Comparison of ENCODE assay signal across 8 cellular contexts in the genomic region with DNA sequence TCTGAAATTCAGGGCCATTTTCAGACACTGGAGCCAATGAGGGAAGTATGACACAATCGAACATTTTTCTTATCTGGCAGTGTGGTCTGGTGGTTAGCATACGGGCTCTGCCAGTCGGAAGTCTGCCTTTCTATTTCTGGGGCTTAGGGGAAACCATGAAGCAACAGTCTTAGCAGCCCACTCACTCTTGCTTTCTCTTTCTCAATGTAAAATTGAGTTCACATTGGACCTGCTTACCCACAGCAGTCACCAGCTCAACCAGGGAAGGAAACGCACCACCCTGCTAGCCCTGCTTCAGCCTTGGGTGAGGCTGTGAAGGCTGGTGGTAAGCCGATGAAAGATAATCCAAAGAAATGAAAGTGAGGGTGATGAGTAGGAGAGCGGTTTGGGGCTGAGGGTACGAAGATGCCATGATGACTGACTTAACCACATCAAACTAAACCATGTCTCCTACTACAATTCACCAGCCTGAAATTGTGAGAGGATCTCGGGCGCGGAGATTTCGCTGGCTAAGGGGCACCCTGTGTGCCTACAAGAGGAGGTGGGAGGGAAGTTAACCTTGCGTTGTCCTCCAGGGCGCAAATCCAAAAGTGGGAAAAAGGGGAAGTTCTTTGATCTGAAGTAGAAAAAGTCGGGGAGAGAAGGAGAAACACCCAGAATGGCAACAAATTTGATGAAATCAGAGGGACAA. TPM values are rescaled to one million over a fixed set of nuclear protein-coding genes. Genes with fewer than 3 reads are reported as not detected.
A peak's percentile ranks its signal among the peaks of the same experiment; 100 is the strongest.
DNase-seq lines count a peak whose midpoint lies in the region; ATAC-seq and TF ChIP-seq lines count a peak whose summit lies in the region.

No MANE protein-coding gene starts in this region.

- H3K4me1 ChIP-seq in Peyer's patch = peaks cover 0 to 4% (median 0%) of the 10 kb centered on the region in 4 donors
- H3K4me1 ChIP-seq in psoas muscle = peaks cover 8% of the 10 kb centered on the region

- no peak for TF ChIP-seq POLR2A in Peyer's patch (IDR thresholded peaks at IDR 0.05)

- H3K9me3 ChIP-seq in Peyer's patch = no peaks in the 10 kb centered on the region
- H3K9me3 ChIP-seq in psoas muscle = no peaks in the 10 kb centered on the region

- H3K27me3 ChIP-seq in Peyer's patch (no peaks in the 10 kb centered on the region), psoas muscle (ENCODE audit: insufficient read depth in 3 of 3, low read length in 2 of 3) (no peaks in the 10 kb centered on the region)

- TF ChIP-seq CTCF in Peyer's patch (IDR thresholded peaks at IDR 0.05) = no peak
- no peak for TF ChIP-seq CTCF in psoas muscle (IDR thresholded peaks at IDR 0.05)

- 76 to 87% (median 81%) methylated on average over 14 of the region's 14 CpGs for WGBS in psoas muscle, 3 donors

- peak overlapping the region in 3 of 4 donors; percentile 9 to 30 (median 21) for H3K4me3 ChIP-seq in Peyer's patch
- no peak overlapping the region for H3K4me3 ChIP-seq in psoas muscle

- intact Hi-C loops in psoas muscle (cut with DNase I) = loop anchor here in 1 of 2 donors (5.0 kb wide), 1 partner anchor 1312 kb away; a partner anchor contains a TSS

- H3K27ac ChIP-seq in Peyer's patch = peak overlapping the region in 2 of 4 donors; percentile 42 to 70
- H3K27ac ChIP-seq in psoas muscle = peak overlapping the region; percentile 75

- DNase-seq in Peyer's patch = peak in 2 of 3 donors; percentile 45 to 65
- peak; percentile 78 for DNase-seq in activated naive CD4-positive, alpha-beta T cell treated with Interleukin-2 at 50 U/mL for 16 hours
- DNase-seq in psoas muscle = no peak
- no peak for DNase-seq in NCI-H1694 (lab: John Stamatoyannopoulos, UW)
- DNase-seq in NCI-H1105 treated with DMSO at 0.1 percent for 48 hours (lab: John Stamatoyannopoulos, UW) = no peak
- no peak for DNase-seq in NCI-H1436 (lab: John Stamatoyannopoulos, UW)

- ATAC-seq in GM18499 (IDR thresholded peaks at IDR 0.05; ENCODE audit: insufficient read depth, unreplicated experiment) = peak; percentile 69
- peak; percentile 80 for ATAC-seq in HG02759 (IDR thresholded peaks at IDR 0.05; ENCODE audit: unreplicated experiment)
- peak in 2 of 4 donors; percentile 28 to 44 for ATAC-seq in psoas muscle

- H3K36me3 ChIP-seq in Peyer's patch (no peaks in the 10 kb centered on the region), psoas muscle (ENCODE audit: insufficient read depth in 1 of 2, low read depth in 1 of 2) (no peaks in the 10 kb centered on the region)

RNA-seq across cellular contexts. Expression of a gene that starts 2.0 kb away (rescaled TPM):
- total RNA-seq in Peyer's patch = 1 to 10 TPM; 5.1 to 9.1 (median 7.2) TPM
- 10 to 100 TPM; 11.1 to 47.1 (median 14.6) TPM for total RNA-seq in psoas muscle
- 10 to 100 TPM in 1 of 3 donors, 1 to 10 TPM in 2; 8.0 to 12.3 (median 9.5) TPM for polyA plus RNA-seq in psoas muscle

Comparison
In these comparisons a context has a peak if more than half of its experiments do, and no peak if none do; other contexts are left out.
1. DNase-seq: peak in Peyer's patch (2 of 3) and activated naive CD4-positive, alpha-beta T cell treated with Interleukin-2 at 50 U/mL for 16 hours (single experiment); none in psoas muscle (0 of 2), NCI-H1694 (single experiment), NCI-H1105 treated with DMSO at 0.1 percent for 48 hours (single experiment) and NCI-H1436 (single experiment).